21 cellular contexts compared by ENCODE assay signal in the genomic region with DNA sequence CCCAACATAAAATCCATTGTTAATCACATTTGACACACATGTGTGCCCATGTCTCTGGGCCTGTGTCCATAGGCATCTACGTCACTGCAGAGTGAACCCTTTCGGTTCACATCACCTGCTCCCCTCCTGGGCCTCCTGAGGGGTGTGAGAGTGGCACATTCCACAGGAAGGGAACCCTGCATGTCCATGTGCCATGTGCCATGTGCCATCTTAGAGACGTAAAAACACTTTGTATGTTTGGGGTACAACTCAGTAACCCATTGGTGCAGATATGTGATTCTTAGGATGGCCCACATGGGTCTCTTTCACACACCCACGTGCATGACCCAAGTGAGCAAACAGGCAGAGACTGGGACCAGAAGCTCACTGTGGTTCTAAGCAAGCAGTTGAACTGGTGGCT.
"Had no signal": no experiment of that assay in that cellular context is flagged by ENCODE, and none has a peak within 500 bp of the region (broad histone marks: within the 10 kb centered on the region; RNA-seq: fewer than 3 reads in every experiment).

No MANE protein-coding gene starts in this region.

- H3K9me3 ChIP-seq: colonic mucosa, lower lobe of right lung, mucosa of descending colon had no signal

- DNase-seq: colonic mucosa; cortex of kidney; effector CD8-positive, alpha-beta T cell; effector memory CD8-positive, alpha-beta T cell; endodermal cell; foreskin keratinocyte; glutamatergic neuron; head of caudate nucleus; heart right ventricle; hippocampal formation; left cardiac atrium; left lung; left ventricle myocardium superior; lower lobe of right lung; mesenchymal stem cell; mucosa of descending colon had no signal

- H3K4me1 ChIP-seq: colonic mucosa, foreskin keratinocyte had no signal

- H3K36me3 ChIP-seq: colonic mucosa, esophagus muscularis mucosa, heart right ventricle, left lung, lower lobe of right lung had no signal

- ATAC-seq: effector memory CD8-positive, alpha-beta T cell; foreskin keratinocyte; heart right ventricle; left cardiac atrium; left ventricle myocardium superior; mucosa of descending colon had no signal

- FAIRE-seq: endometrium, frontal cortex, islet of Langerhans, keratinocyte had no signal

- H3K27me3 ChIP-seq: colonic mucosa, esophagus muscularis mucosa, foreskin keratinocyte, heart right ventricle, left lung had no signal

- H3K4me3 ChIP-seq: colonic mucosa, esophagus muscularis mucosa, heart right ventricle, left lung, lower lobe of right lung, mucosa of descending colon had no signal

- H3K27ac ChIP-seq: colonic mucosa, esophagus muscularis mucosa, foreskin keratinocyte, heart right ventricle, left lung, lower lobe of right lung had no signal
